1 cellular context compared by ENCODE assay signal in genomic region chr12:12349711-12350665, GRCh38.
TF ChIP-seq lines count a peak whose summit lies in the region.

Gene MANSC1 (minus strand): TSS chr12:12350242. CDS start chr12:12343314, 6,928 bp downstream.

TF ChIP-seq in neural cell, 6 proteins besides CTCF, POLR2A, EP300 and RAD21 (continued from another document):
- TF ChIP-seq REST (IDR thresholded peaks at IDR 0.05; ENCODE audit: borderline replicate concordance) = peak; percentile 60
- peak; percentile 56 for TF ChIP-seq MXI1 (conservative IDR thresholded peaks at IDR 0.05; ENCODE audit: poor library complexity, severe bottlenecking)
- TF ChIP-seq SMC3 (conservative IDR thresholded peaks at IDR 0.05; ENCODE audit: poor library complexity) = no peak
